ENCODE assay signal across 9 cellular contexts in genomic region chr22:37187552-37187890, GRCh38. TPM values are rescaled to one million over a fixed set of nuclear protein-coding genes. Genes with fewer than 3 reads are reported as not detected.
DNase-seq lines count a peak whose midpoint lies in the region; ATAC-seq and TF ChIP-seq lines count a peak whose summit lies in the region.
"Had no signal": no experiment of that assay in that cellular context is flagged by ENCODE, and none has a peak within 500 bp of the region (broad histone marks: within the 10 kb centered on the region; RNA-seq: fewer than 3 reads in every experiment).

No MANE protein-coding gene starts in this region.

- no peaks in the 10 kb centered on the region for H3K27me3 ChIP-seq in HCT116 (ENCODE audit: insufficient read depth, low read length)
- H3K27me3 ChIP-seq in body of pancreas, result no peaks in the 10 kb centered on the region
- H3K27me3 ChIP-seq in iPS-20b (ENCODE audit: insufficient read depth, low read length), result no peaks in the 10 kb centered on the region
- no peaks in the 10 kb centered on the region for H3K27me3 ChIP-seq in spleen (replicated peaks in 1 of 7)

- H3K9me2 ChIP-seq in HCT116 (ENCODE audit: insufficient read depth), result no peaks in the 10 kb centered on the region

- TF ChIP-seq CTCF in HCT116 (IDR thresholded peaks at IDR 0.05 in 2 of 3, conservative IDR thresholded peaks at IDR 0.05 in 1 of 3; ENCODE audit: borderline replicate concordance in 1 of 3, insufficient read depth in 1 of 3, low read depth in 2 of 3, low read length in 2 of 3) (no peak), body of pancreas (IDR thresholded peaks at IDR 0.05) (no peak), spleen (IDR thresholded peaks at IDR 0.05 in 8 of 11, conservative IDR thresholded peaks at IDR 0.05 in 3 of 11) (no peak)

- H3K9me3 ChIP-seq in HCT116 (ENCODE audit: control insufficient read depth in 1 of 2, insufficient read depth in 1 of 2, low read depth in 1 of 2, low read length in 2 of 2), result no peaks in the 10 kb centered on the region
- no peaks in the 10 kb centered on the region for H3K9me3 ChIP-seq in body of pancreas
- H3K9me3 ChIP-seq in iPS-20b (ENCODE audit: insufficient read depth, low read depth, low read length), result peaks cover 5% of the 10 kb centered on the region; the same call in 1 of the 2 replicates
- no peaks in the 10 kb centered on the region for H3K9me3 ChIP-seq in spleen

- H2AFZ ChIP-seq in HCT116 (ENCODE audit: low read depth, low read length, poor library complexity, severe bottlenecking), result no peak overlapping the region

- RAD21 ChIA-PET in HCT116 (lab: Charles Lee; ENCODE audit: low non-redundant PET in 1 of 2, low total read pairs in 2 of 2, uncharacterized antibody in 2 of 2, unreplicated experiment in 2 of 2), result interaction anchor here (1.0 to 1.7 kb wide), 3 partner anchors 10 to 12 kb away, joined by 3 to 7 read pairs (median 5); no protein-coding TSS in a partner anchor

- H3K27ac ChIP-seq in HCT116 (ENCODE audit: low read depth, low read length), result peak overlapping the region; percentile 100
- peak overlapping the region; percentile 39 to 74 (median 52) for H3K27ac ChIP-seq in body of pancreas
- peak overlapping the region; percentile 27 for H3K27ac ChIP-seq in iPS-20b (ENCODE audit: low read length)
- H3K27ac ChIP-seq in spleen, result peak overlapping the region; percentile 51 to 88 (median 82)

- CTCF ChIA-PET in HCT116 (lab: Charles Lee), result interaction anchor here (1.3 to 1.6 kb wide), 3 partner anchors 10 to 72 kb away, joined by 4 to 9 read pairs (median 8); no protein-coding TSS in a partner anchor

- H3K4me3 ChIP-seq in HCT116 (replicated peaks in 1 of 2; ENCODE audit: low read depth in 1 of 2, low read length in 2 of 2) (peak overlapping the region; percentile 58 to 67), body of pancreas (no peak overlapping the region), iPS-20b (ENCODE audit: low read length) (peak overlapping the region; percentile 61), spleen (peak overlapping the region in 4 of 8 donors; percentile 18 to 49 (median 25))

- H3K9ac ChIP-seq in HCT116 (ENCODE audit: low read length), result peak overlapping the region; percentile 84
- H3K9ac ChIP-seq in iPS-20b (ENCODE audit: low read depth, low read length), result peak overlapping the region; percentile 62; the same call in 1 of the 2 replicates

- H3K79me2 ChIP-seq in HCT116 (ENCODE audit: insufficient read depth, low read length), result no peaks in the 10 kb centered on the region

- 14 to 18% methylated on average over 4 to 5 of the region's 5 CpGs for WGBS in body of pancreas, 2 donors
- WGBS in spleen, 5 donors, result 39 to 52% (median 44%) methylated on average over 5 of the region's 5 CpGs

- intact Hi-C loops in HCT116 (cut with micrococcal nuclease) (no loop called here), body of pancreas (cut with DNase I) (no loop called here), spleen (cut with DNase I; ENCODE audit: low total_unique reads) (no loop called here)

- H4K20me1 ChIP-seq in HCT116 (ENCODE audit: insufficient read depth), result no peaks in the 10 kb centered on the region

- DNase-seq in HCT116 (ENCODE audit: low read depth, low spot score) (no peak), body of pancreas (no peak), spleen (no peak), germinal center (ENCODE audit: low spot score) (no peak), NCI-H1436 treated with DMSO at 0.1 percent for 48 hours (lab: John Stamatoyannopoulos, UW) (no peak)

- no TSS peak for BruUV-seq in HCT116 (replicated peaks; lab: Mats Ljungman, UMichigan)

- POLR2A ChIA-PET in HCT116 (lab: Charles Lee), result interaction anchor here (0.6 to 2.7 kb wide), 6 partner anchors 10 to 411 kb away, joined by 3 to 29 read pairs (median 5); partner anchors contain the start of gene IFT27

- peaks cover 51 to 67% of the 10 kb centered on the region in 2 experiments for H3K4me1 ChIP-seq in HCT116 (ENCODE audit: control insufficient read depth in 1 of 2, insufficient read depth in 2 of 2, low read length in 2 of 2)
- peaks cover 22% of the 10 kb centered on the region for H3K4me1 ChIP-seq in body of pancreas
- H3K4me1 ChIP-seq in iPS-20b (ENCODE audit: insufficient read depth, low read length), result peaks cover 25% of the 10 kb centered on the region; the same call in 1 of the 2 replicates
- peaks cover 28 to 75% (median 58%) of the 10 kb centered on the region in 6 donors for H3K4me1 ChIP-seq in spleen

- ATAC-seq in HCT116 (peak; percentile 20), body of pancreas (peak; percentile 57), HG03196 (IDR thresholded peaks at IDR 0.05; ENCODE audit: unreplicated experiment) (no peak), HG02852 (IDR thresholded peaks at IDR 0.05; ENCODE audit: unreplicated experiment) (no peak)

- H3K4me2 ChIP-seq in HCT116 (ENCODE audit: low read length), result peak overlapping the region; percentile 96

- no peak for TF ChIP-seq RAD21 in HCT116 (IDR thresholded peaks at IDR 0.05; ENCODE audit: low read depth)

- no peak for TF ChIP-seq POLR2A in HCT116 (IDR thresholded peaks at IDR 0.05; ENCODE audit: borderline replicate concordance, extremely low read depth, insufficient read depth, insufficient read length)
- TF ChIP-seq POLR2A in body of pancreas (IDR thresholded peaks at IDR 0.05), result no peak
- no peak for TF ChIP-seq POLR2A in spleen (IDR thresholded peaks at IDR 0.05)

- H3K36me3 ChIP-seq in HCT116 (ENCODE audit: control insufficient read depth in 1 of 2, insufficient read depth in 2 of 2, low read length in 2 of 2), result no peaks in the 10 kb centered on the region
- H3K36me3 ChIP-seq in body of pancreas (replicated peaks in 1 of 2; ENCODE audit: insufficient read depth in 1 of 2, low read depth in 2 of 2), result no peaks in the 10 kb centered on the region
- no peaks in the 10 kb centered on the region for H3K36me3 ChIP-seq in iPS-20b (ENCODE audit: insufficient read depth, low read depth, low read length)
- peaks cover 0 to 4% (median 0%) of the 10 kb centered on the region in 6 donors for H3K36me3 ChIP-seq in spleen

TF ChIP-seq in HCT116, 20 proteins besides CTCF, POLR2A, EP300 and RAD21 (continues in another document):
- TF ChIP-seq ZFX (IDR thresholded peaks at IDR 0.05), result no peak
- no peak for TF ChIP-seq EGR1 (IDR thresholded peaks at IDR 0.05; ENCODE audit: low read depth)
- TF ChIP-seq MAX (IDR thresholded peaks at IDR 0.05), result no peak
- no peak for TF ChIP-seq SIN3A (IDR thresholded peaks at IDR 0.05; ENCODE audit: low read depth)
- no peak for TF ChIP-seq CEBPB (IDR thresholded peaks at IDR 0.05; ENCODE audit: low read depth)
- TF ChIP-seq YY1 (IDR thresholded peaks at IDR 0.05; ENCODE audit: extremely low read depth, insufficient replicate concordance, low read depth, low read length), result no peak
- TF ChIP-seq JUND (IDR thresholded peaks at IDR 0.05), result no peak
- TF ChIP-seq, protein P1, sequence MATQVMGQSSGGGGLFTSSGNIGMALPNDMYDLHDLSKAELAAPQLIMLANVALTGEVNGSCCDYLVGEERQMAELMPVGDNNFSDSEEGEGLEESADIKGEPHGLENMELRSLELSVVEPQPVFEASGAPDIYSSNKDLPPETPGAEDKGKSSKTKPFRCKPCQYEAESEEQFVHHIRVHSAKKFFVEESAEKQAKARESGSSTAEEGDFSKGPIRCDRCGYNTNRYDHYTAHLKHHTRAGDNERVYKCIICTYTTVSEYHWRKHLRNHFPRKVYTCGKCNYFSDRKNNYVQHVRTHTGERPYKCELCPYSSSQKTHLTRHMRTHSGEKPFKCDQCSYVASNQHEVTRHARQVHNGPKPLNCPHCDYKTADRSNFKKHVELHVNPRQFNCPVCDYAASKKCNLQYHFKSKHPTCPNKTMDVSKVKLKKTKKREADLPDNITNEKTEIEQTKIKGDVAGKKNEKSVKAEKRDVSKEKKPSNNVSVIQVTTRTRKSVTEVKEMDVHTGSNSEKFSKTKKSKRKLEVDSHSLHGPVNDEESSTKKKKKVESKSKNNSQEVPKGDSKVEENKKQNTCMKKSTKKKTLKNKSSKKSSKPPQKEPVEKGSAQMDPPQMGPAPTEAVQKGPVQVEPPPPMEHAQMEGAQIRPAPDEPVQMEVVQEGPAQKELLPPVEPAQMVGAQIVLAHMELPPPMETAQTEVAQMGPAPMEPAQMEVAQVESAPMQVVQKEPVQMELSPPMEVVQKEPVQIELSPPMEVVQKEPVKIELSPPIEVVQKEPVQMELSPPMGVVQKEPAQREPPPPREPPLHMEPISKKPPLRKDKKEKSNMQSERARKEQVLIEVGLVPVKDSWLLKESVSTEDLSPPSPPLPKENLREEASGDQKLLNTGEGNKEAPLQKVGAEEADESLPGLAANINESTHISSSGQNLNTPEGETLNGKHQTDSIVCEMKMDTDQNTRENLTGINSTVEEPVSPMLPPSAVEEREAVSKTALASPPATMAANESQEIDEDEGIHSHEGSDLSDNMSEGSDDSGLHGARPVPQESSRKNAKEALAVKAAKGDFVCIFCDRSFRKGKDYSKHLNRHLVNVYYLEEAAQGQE (IDR thresholded peaks at IDR 0.05; ENCODE audit: low read depth), result no peak
- no peak for TF ChIP-seq TCF7L2 (IDR thresholded peaks at IDR 0.05; ENCODE audit: borderline replicate concordance, extremely low read depth, insufficient read depth, insufficient read length)
- no peak for TF ChIP-seq EZH2phosphoT487 (IDR thresholded peaks at IDR 0.05; ENCODE audit: borderline replicate concordance)
- TF ChIP-seq EZH2 (IDR thresholded peaks at IDR 0.05), result no peak
- no peak for TF ChIP-seq CBX3 (IDR thresholded peaks at IDR 0.05; ENCODE audit: low read depth)
- no peak for TF ChIP-seq ELF1 (IDR thresholded peaks at IDR 0.05; ENCODE audit: borderline replicate concordance, low read depth)

RNA-seq across cellular contexts. Expression of gene C1QTNF6, which starts 0.5 kb away (rescaled TPM):
- total RNA-seq in HCT116 (2021; ENCODE audit: unreplicated experiment), result 15.2 TPM
- 9.4 and 13.4 TPM in 2 replicates for polyA plus RNA-seq in HCT116 (2012)
- total RNA-seq in body of pancreas, result 1 to 10 TPM; 2.0 to 4.7 TPM
- total RNA-seq in spleen, result 10 to 100 TPM in 1 of 7 donors, 1 to 10 TPM in 6; 5.3 to 10.3 (median 6.9) TPM
- 1 to 10 TPM; 7.7 to 8.9 (median 8.8) TPM for polyA plus RNA-seq in spleen

RNA-seq across cellular contexts. Expression of gene SSTR3, which starts 24.8 kb away (rescaled TPM):
- total RNA-seq in HCT116 (2021; ENCODE audit: unreplicated experiment) (not detected), body of pancreas (1 to 10 TPM; 1.3 to 4.2 TPM), spleen (1 to 10 TPM in 3 of 7 donors, under 1 TPM in 4; 0.56 to 2.0 (median 0.95) TPM)
- polyA plus RNA-seq in HCT116 (2012), result 0.04 TPM in 1 of 2 replicates, not detected in the other
- 1 to 10 TPM; 1.2 to 2.0 (median 1.5) TPM for polyA plus RNA-seq in spleen
- total RNA-seq: myocyte had no signal

RNA-seq across cellular contexts. Expression of gene IL2RB, which starts 37.8 kb away (rescaled TPM):
- 0.30 TPM for total RNA-seq in HCT116 (2021; ENCODE audit: unreplicated experiment)
- polyA plus RNA-seq in HCT116 (2012), result 0.20 and 0.21 TPM in 2 replicates
- total RNA-seq in body of pancreas, result 1 to 10 TPM in 1 of 2 donors, under 1 TPM in 1; 0.78 to 2.3 TPM
- total RNA-seq in spleen, result 10 to 100 TPM; 20.6 to 75.2 (median 51.5) TPM
- 1 to 10 TPM; 3.7 to 5.9 (median 3.9) TPM for polyA plus RNA-seq in spleen
- total RNA-seq: myocyte had no signal

RNA-seq across cellular contexts. Expression of gene RAC2, which starts 56.5 kb away (rescaled TPM):
- 62.0 TPM for total RNA-seq in HCT116 (2021; ENCODE audit: unreplicated experiment)
- polyA plus RNA-seq in HCT116 (2012), result 122 and 124 TPM in 2 replicates
- total RNA-seq in body of pancreas, result 1 to 10 TPM; 4.3 to 4.9 TPM
- 100 to 1,000 TPM; 270 to 493 (median 363) TPM for total RNA-seq in spleen
- polyA plus RNA-seq in spleen, result 100 to 1,000 TPM; 389 to 421 (median 410) TPM
- total RNA-seq: myocyte had no signal

Comparison
In these comparisons a context has a peak if more than half of its experiments do, and no peak if none do; other contexts are left out.
1. ATAC-seq: peak in HCT116 (single experiment) and body of pancreas (single experiment); none in HG03196 (single experiment) and HG02852 (single experiment).
2. H3K27ac ChIP-seq: peak in every context shown above with its lines; median percentile 100 in HCT116; 82 in spleen; 52 in body of pancreas; 27 in iPS-20b.
3. H3K4me3 ChIP-seq: peak in HCT116 (2 of 2) and iPS-20b (single experiment); none in body of pancreas (0 of 2).
4. RNA of gene IL2RB, which starts 37.8 kb away (total RNA-seq): 20.6 to 75.2 TPM in spleen; 0.78 to 2.3 TPM in body of pancreas and 0.30 TPM in HCT116 (single experiment); every median in the first group is over 4 times any median in the second.